In the genomic region with DNA sequence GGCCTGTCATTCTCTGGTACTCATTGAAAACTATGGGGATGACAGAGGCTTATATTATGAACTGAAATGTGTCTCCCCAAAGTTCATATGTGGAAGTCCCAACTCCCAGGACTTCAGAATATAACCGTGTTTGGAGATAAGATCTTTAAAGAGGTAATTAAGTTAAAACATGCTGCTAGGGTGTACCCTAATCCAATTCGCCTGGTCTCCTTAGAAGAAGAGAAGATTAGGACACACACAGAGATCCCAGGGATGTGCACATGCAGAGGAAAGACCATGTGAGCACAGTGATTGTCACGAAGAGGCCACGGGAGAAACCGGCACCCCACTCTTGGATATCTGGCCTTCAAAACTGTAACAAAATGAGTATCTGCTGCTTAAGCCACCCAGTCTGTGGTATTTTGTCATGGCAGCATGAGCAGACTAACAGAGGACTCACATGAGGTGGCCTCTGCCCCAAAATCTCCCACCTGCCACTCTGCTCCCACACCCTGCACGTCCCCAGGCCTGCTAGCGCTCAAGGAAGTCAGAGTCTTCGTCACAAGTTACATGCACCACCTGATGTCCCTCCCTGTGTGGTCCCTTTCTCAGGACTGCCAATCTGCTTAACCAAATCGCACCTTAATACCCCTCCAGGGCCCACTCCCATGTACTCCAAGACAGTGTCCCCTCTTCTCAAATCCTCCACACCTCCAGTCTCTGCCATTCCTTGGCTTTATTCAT, we compare ENCODE assay signal across 1 cellular context.
TF ChIP-seq lines count a peak whose summit lies in the region.

No MANE protein-coding gene starts in this region.

TF ChIP-seq in HepG2, 621 proteins besides CTCF, POLR2A, EP300 and RAD21:
- TF ChIP-seq, protein P1, sequence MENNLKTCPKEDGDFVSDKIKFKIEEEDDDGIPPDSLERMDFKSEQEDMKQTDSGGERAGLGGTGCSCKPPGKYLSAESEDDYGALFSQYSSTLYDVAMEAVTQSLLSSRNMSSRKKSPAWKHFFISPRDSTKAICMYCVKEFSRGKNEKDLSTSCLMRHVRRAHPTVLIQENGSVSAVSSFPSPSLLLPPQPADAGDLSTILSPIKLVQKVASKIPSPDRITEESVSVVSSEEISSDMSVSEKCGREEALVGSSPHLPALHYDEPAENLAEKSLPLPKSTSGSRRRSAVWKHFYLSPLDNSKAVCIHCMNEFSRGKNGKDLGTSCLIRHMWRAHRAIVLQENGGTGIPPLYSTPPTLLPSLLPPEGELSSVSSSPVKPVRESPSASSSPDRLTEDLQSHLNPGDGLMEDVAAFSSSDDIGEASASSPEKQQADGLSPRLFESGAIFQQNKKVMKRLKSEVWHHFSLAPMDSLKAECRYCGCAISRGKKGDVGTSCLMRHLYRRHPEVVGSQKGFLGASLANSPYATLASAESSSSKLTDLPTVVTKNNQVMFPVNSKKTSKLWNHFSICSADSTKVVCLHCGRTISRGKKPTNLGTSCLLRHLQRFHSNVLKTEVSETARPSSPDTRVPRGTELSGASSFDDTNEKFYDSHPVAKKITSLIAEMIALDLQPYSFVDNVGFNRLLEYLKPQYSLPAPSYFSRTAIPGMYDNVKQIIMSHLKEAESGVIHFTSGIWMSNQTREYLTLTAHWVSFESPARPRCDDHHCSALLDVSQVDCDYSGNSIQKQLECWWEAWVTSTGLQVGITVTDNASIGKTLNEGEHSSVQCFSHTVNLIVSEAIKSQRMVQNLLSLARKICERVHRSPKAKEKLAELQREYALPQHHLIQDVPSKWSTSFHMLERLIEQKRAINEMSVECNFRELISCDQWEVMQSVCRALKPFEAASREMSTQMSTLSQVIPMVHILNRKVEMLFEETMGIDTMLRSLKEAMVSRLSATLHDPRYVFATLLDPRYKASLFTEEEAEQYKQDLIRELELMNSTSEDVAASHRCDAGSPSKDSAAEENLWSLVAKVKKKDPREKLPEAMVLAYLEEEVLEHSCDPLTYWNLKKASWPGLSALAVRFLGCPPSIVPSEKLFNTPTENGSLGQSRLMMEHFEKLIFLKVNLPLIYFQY (CRISPR knock-in tag; IDR thresholded peaks at IDR 0.05; ENCODE audit: borderline replicate concordance) = no peak
- no peak for TF ChIP-seq ZNF7 (CRISPR knock-in tag; IDR thresholded peaks at IDR 0.05)
- no peak for TF ChIP-seq KLF9 (CRISPR knock-in tag; IDR thresholded peaks at IDR 0.05; ENCODE audit: low read depth)
- TF ChIP-seq PREB (CRISPR knock-in tag; IDR thresholded peaks at IDR 0.05) = no peak
- TF ChIP-seq, protein P2, sequence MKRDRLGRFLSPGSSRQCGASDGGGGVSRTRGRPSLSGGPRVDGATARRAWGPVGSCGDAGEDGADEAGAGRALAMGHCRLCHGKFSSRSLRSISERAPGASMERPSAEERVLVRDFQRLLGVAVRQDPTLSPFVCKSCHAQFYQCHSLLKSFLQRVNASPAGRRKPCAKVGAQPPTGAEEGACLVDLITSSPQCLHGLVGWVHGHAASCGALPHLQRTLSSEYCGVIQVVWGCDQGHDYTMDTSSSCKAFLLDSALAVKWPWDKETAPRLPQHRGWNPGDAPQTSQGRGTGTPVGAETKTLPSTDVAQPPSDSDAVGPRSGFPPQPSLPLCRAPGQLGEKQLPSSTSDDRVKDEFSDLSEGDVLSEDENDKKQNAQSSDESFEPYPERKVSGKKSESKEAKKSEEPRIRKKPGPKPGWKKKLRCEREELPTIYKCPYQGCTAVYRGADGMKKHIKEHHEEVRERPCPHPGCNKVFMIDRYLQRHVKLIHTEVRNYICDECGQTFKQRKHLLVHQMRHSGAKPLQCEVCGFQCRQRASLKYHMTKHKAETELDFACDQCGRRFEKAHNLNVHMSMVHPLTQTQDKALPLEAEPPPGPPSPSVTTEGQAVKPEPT (CRISPR knock-in tag; IDR thresholded peaks at IDR 0.05; ENCODE audit: low read depth) = no peak
- TF ChIP-seq ZSCAN12 (CRISPR knock-in tag; IDR thresholded peaks at IDR 0.05) = no peak
- TF ChIP-seq ZNF124 (CRISPR knock-in tag; IDR thresholded peaks at IDR 0.05) = no peak
- TF ChIP-seq ZNF780A (CRISPR knock-in tag; IDR thresholded peaks at IDR 0.05) = no peak
- TF ChIP-seq MLLT10 (CRISPR knock-in tag; IDR thresholded peaks at IDR 0.05) = no peak
- TF ChIP-seq RFXANK (CRISPR knock-in tag; IDR thresholded peaks at IDR 0.05) = no peak
- no peak for TF ChIP-seq ZFY (CRISPR knock-in tag; IDR thresholded peaks at IDR 0.05)
